ENCODE assay signal across 35 cellular contexts in the genomic region with DNA sequence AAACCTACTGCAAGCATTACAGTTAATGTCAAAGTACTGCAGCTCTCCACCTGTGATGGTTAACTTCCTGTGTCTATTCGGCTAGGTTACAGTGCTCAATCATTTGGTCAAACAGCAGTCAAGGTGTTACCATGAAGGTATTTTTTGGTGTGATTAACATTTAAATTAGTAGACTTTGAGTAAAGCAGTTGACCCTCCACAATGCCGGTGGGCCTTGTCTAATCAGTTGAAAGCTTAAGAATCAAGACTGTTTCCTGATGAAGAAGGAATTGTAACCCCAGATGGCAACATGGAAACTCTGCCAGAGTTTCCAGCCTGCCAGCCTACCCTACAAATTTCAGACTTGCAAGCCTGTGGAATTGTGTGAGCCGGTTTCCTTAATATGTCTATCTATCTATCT.
DNase-seq lines count a peak whose midpoint lies in the region; ATAC-seq, FAIRE-seq and TF ChIP-seq lines count a peak whose summit lies in the region.
"Had no signal": no experiment of that assay in that cellular context is flagged by ENCODE, and none has a peak within 500 bp of the region (broad histone marks: within the 10 kb centered on the region; RNA-seq: fewer than 3 reads in every experiment).

No MANE protein-coding gene starts in this region.

- WGBS in K562 (ENCODE audit: insufficient coverage, low coverage, missing lambda C conversion rate) = 0% methylated on average over 3 of the region's 3 CpGs

- no peak overlapping the region for H3K4me3 Mint-ChIP-seq in activated CD8-positive, alpha-beta T cell treated with anti-CD3 and anti-CD28 coated beads for 36 hours
- H3K4me3 Mint-ChIP-seq in glutamatergic neuron (ENCODE audit: unreplicated experiment) = no peak overlapping the region
- H3K4me3 Mint-ChIP-seq: B cell; CD14-positive monocyte; CD4-positive, alpha-beta memory T cell; CD4-positive, alpha-beta T cell; CD4-positive, CD25-positive, alpha-beta regulatory T cell; CD8-positive, alpha-beta memory T cell; CD8-positive, alpha-beta T cell had no signal

- no peaks in the 10 kb centered on the region for H3K9me3 Mint-ChIP-seq in activated CD8-positive, alpha-beta T cell treated with anti-CD3 and anti-CD28 coated beads for 36 hours
- H3K9me3 Mint-ChIP-seq in glutamatergic neuron (ENCODE audit: unreplicated experiment) = peaks cover 23% of the 10 kb centered on the region
- H3K9me3 Mint-ChIP-seq: CD4-positive, alpha-beta memory T cell; CD4-positive, alpha-beta T cell; CD8-positive, alpha-beta memory T cell; CD8-positive, alpha-beta T cell had no signal

- TF ChIP-seq CTCF in HEK293 (tag by site-specific recombination; IDR thresholded peaks at IDR 0.05) (no peak), K562 (IDR thresholded peaks at IDR 0.05 in 2 of 3, conservative IDR thresholded peaks at IDR 0.05 in 1 of 3; ENCODE audit: insufficient read depth in 2 of 3, low read depth in 1 of 3, low read length in 3 of 3) (no peak), glutamatergic neuron (IDR thresholded peaks at IDR 0.05; ENCODE audit: partially characterized antibody, unreplicated experiment) (no peak)
- no peak for TF ChIP-seq CTCF in activated CD8-positive, alpha-beta T cell treated with anti-CD3 and anti-CD28 coated beads for 36 hours (IDR thresholded peaks at IDR 0.05)

- H3K4me1 ChIP-seq in HEK293 (ENCODE audit: control insufficient read depth, insufficient read depth, low read length) (no peaks in the 10 kb centered on the region), K562 (replicated peaks in 1 of 2; ENCODE audit: control insufficient read depth in 2 of 2, insufficient read depth in 2 of 2, low read length in 2 of 2) (no peaks in the 10 kb centered on the region)
- H3K4me1 ChIP-seq: A549; BE2C; BLaER1; BLaER1 treated with 17β-estradiol and CSF1 and Interleukin-3, amounts not matched to agents 10 nM and 100 nM; Caco-2 had no signal

- H3K36me3 ChIP-seq in HEK293 (ENCODE audit: control insufficient read depth in 2 of 2, insufficient read depth in 1 of 2, low read length in 2 of 2) = no peaks in the 10 kb centered on the region
- no peaks in the 10 kb centered on the region for H3K36me3 ChIP-seq in K562 (ENCODE audit: control insufficient read depth, insufficient read depth, low read length)
- H3K36me3 ChIP-seq: BE2C; BLaER1; BLaER1 treated with 17β-estradiol and CSF1 and Interleukin-3, amounts not matched to agents 10 nM and 100 nM had no signal

- TF ChIP-seq EP300 in K562 (IDR thresholded peaks at IDR 0.05; ENCODE audit: low read length) = no peak

- H2AFZ ChIP-seq in K562 (ENCODE audit: low read depth, low read length) = no peak overlapping the region

- BruUV-seq in K562 (replicated peaks; lab: Mats Ljungman, UMichigan) = no TSS peak

- no peaks in the 10 kb centered on the region for H3K9me1 ChIP-seq in K562 (ENCODE audit: control insufficient read depth, insufficient read depth, low read length)

- TF ChIP-seq POLR2A in K562 (conservative IDR thresholded peaks at IDR 0.05) = no peak

- in situ Hi-C loops in K562 (cut with MboI) = no loop called here

- POLR2A ChIA-PET in HEK293 (lab: Yijun Ruan, JAX) (no interaction called here), K562 (lab: Yijun Ruan, JAX) (no interaction called here)
- POLR2A ChIA-PET in activated CD8-positive, alpha-beta T cell treated with anti-CD3 and anti-CD28 coated beads for 36 hours (lab: Charles Lee) = no interaction called here

- H3K4me1 Mint-ChIP-seq in activated CD8-positive, alpha-beta T cell treated with anti-CD3 and anti-CD28 coated beads for 36 hours (ENCODE audit: low read depth) = no peaks in the 10 kb centered on the region
- no peaks in the 10 kb centered on the region for H3K4me1 Mint-ChIP-seq in glutamatergic neuron (ENCODE audit: low read depth, unreplicated experiment)
- H3K4me1 Mint-ChIP-seq: B cell; CD14-positive monocyte; CD4-positive, alpha-beta memory T cell; CD4-positive, CD25-positive, alpha-beta regulatory T cell; CD8-positive, alpha-beta memory T cell had no signal

- no peak overlapping the region for H3K27ac Mint-ChIP-seq in activated CD8-positive, alpha-beta T cell treated with anti-CD3 and anti-CD28 coated beads for 36 hours
- no peak overlapping the region for H3K27ac Mint-ChIP-seq in glutamatergic neuron (ENCODE audit: unreplicated experiment)
- H3K27ac Mint-ChIP-seq: B cell; CD4-positive, alpha-beta memory T cell; CD4-positive, alpha-beta T cell; CD4-positive, CD25-positive, alpha-beta regulatory T cell; CD8-positive, alpha-beta memory T cell; CD8-positive, alpha-beta T cell had no signal

- no peak overlapping the region for H3K4me2 ChIP-seq in K562 (ENCODE audit: insufficient read depth, low read length)
- H3K4me2 ChIP-seq: A549; BLaER1; BLaER1 treated with 17β-estradiol and CSF1 and Interleukin-3, amounts not matched to agents 10 nM and 100 nM had no signal

- intact Hi-C loops in K562 (cut with micrococcal nuclease) = no loop called here
- intact Hi-C loops in activated CD8-positive, alpha-beta T cell treated with anti-CD3 and anti-CD28 coated beads for 36 hours (cut with micrococcal nuclease) = no loop called here

- H3K27me3 ChIP-seq in K562 (ENCODE audit: control insufficient read depth in 2 of 2, insufficient read depth in 2 of 2, low read length in 2 of 2) = peaks cover 0 to 13% of the 10 kb centered on the region in 2 experiments; a peak in 2 of 5 replicates
- H3K27me3 ChIP-seq: BE2C, BLaER1 had no signal

- H3K27me3 Mint-ChIP-seq in activated CD8-positive, alpha-beta T cell treated with anti-CD3 and anti-CD28 coated beads for 36 hours = peaks cover 6% of the 10 kb centered on the region
- no peaks in the 10 kb centered on the region for H3K27me3 Mint-ChIP-seq in glutamatergic neuron (ENCODE audit: unreplicated experiment)

- no peak overlapping the region for H3K9ac ChIP-seq in K562 (ENCODE audit: insufficient read depth in 1 of 2, low read depth in 2 of 2, low read length in 2 of 2)
- H3K9ac ChIP-seq: BLaER1; BLaER1 treated with 17β-estradiol and CSF1 and Interleukin-3, amounts not matched to agents 10 nM and 100 nM had no signal

- no peaks in the 10 kb centered on the region for H3K79me2 ChIP-seq in K562 (ENCODE audit: control insufficient read depth, insufficient read depth, low read length)

- H4K20me1 ChIP-seq in K562 (replicated peaks; ENCODE audit: control insufficient read depth, insufficient read depth, low read length) = no peaks in the 10 kb centered on the region
- H4K20me1 ChIP-seq: BLaER1; BLaER1 treated with 17β-estradiol and CSF1 and Interleukin-3, amounts not matched to agents 10 nM and 100 nM had no signal

- ATAC-seq in K562 = no peak
- ATAC-seq in activated CD8-positive, alpha-beta T cell treated with anti-CD3 and anti-CD28 coated beads for 36 hours = no peak
- ATAC-seq: A549; CD8-positive, alpha-beta T cell had no signal

- no peaks in the 10 kb centered on the region for H3K9me3 ChIP-seq in HEK293 (ENCODE audit: control insufficient read depth, insufficient read depth, low read depth, low read length)
- H3K9me3 ChIP-seq in K562 (replicated peaks; ENCODE audit: control insufficient read depth, insufficient read depth, low read depth, low read length) = no peaks in the 10 kb centered on the region
- H3K9me3 ChIP-seq: A549; BLaER1; BLaER1 treated with 17β-estradiol and CSF1 and Interleukin-3, amounts not matched to agents 10 nM and 100 nM; Caco-2 had no signal

- DNase-seq in K562 (ENCODE audit: extremely low read depth in 1 of 4, low spot score in 3 of 4) (no peak), mesenteric fat pad (ENCODE audit: low spot score) (peak; percentile 24), AG08396 (ENCODE audit: low spot score) (no peak), glutamatergic neuron (no peak)
- no peak for DNase-seq in activated CD8-positive, alpha-beta T cell treated with anti-CD3 and anti-CD28 coated beads for 36 hours
- DNase-seq: 8988T; ACHN; AML-193; BE2C; C1 segment of cervical spinal cord; Caco-2; Calu3; CD4-positive, alpha-beta memory T cell; CD4-positive, alpha-beta T cell; CD4-positive, CD25-positive, alpha-beta regulatory T cell; CD8-positive, alpha-beta memory T cell; CD8-positive, alpha-beta T cell; COR-L47; DMS 273 treated with DMSO at 0.1 percent for 48 hours; DMS153; DMS53; DMS79; DMS79 treated with DMSO at 0.1 percent for 48 hours; DND-41; EL had no signal

- CTCF ChIA-PET in HEK293 (lab: Yijun Ruan, JAX) (interaction anchor here (0.6 kb wide), 1 partner anchor 269 kb away, joined by 3 read pairs; no protein-coding TSS in a partner anchor), K562 (lab: Yijun Ruan, JAX; ENCODE audit: low intra/inter-chr PET ratio) (no interaction called here)
- CTCF ChIA-PET in activated CD8-positive, alpha-beta T cell treated with anti-CD3 and anti-CD28 coated beads for 36 hours (lab: Charles Lee) = no interaction called here

- no peak for TF ChIP-seq RAD21 in K562 (CRISPR knock-in tag; conservative IDR thresholded peaks at IDR 0.05 in 1 of 2, IDR thresholded peaks at IDR 0.05 in 1 of 2)

- H3K4me3 ChIP-seq in HEK293 (ENCODE audit: low read depth, low read length) (no peak overlapping the region), K562 (no peak overlapping the region)
- H3K4me3 ChIP-seq: A549; BLaER1; BLaER1 treated with 17β-estradiol and CSF1 and Interleukin-3, amounts not matched to agents 10 nM and 100 nM had no signal

- FAIRE-seq in K562 (lab: Jason Lieb, UNC) = no peak
- FAIRE-seq: A204.1, A549, D721Med had no signal

- H3K27ac ChIP-seq in HEK293 (ENCODE audit: extremely low read depth, low read depth, low read length) (no peak overlapping the region), K562 (ENCODE audit: extremely low read depth, low read depth, low read length) (no peak overlapping the region)
- H3K27ac ChIP-seq: 22Rv1; A549; BLaER1; BLaER1 treated with 17β-estradiol and CSF1 and Interleukin-3, amounts not matched to agents 10 nM and 100 nM; C4-2B had no signal

- no peaks in the 10 kb centered on the region for H3K36me3 Mint-ChIP-seq in activated CD8-positive, alpha-beta T cell treated with anti-CD3 and anti-CD28 coated beads for 36 hours (ENCODE audit: low read depth)
- peaks cover 21% of the 10 kb centered on the region for H3K36me3 Mint-ChIP-seq in glutamatergic neuron (ENCODE audit: unreplicated experiment)
- H3K36me3 Mint-ChIP-seq: CD14-positive monocyte; CD4-positive, alpha-beta memory T cell; CD4-positive, CD25-positive, alpha-beta regulatory T cell; CD8-positive, alpha-beta memory T cell; CD8-positive, alpha-beta T cell had no signal

TF ChIP-seq in HEK293, 187 proteins besides CTCF, POLR2A, EP300 and RAD21:
- TF ChIP-seq ZNF10 (tag by site-specific recombination; IDR thresholded peaks at IDR 0.05) = peak; percentile 87
- no peak for TF ChIP-seq ZNF133 (tag by site-specific recombination; IDR thresholded peaks at IDR 0.05)

TF ChIP-seq in K562, 482 proteins besides CTCF, POLR2A, EP300 and RAD21:
- TF ChIP-seq ZNF134 (CRISPR knock-in tag; conservative IDR thresholded peaks at IDR 0.05) (peak; percentile 82), ZKSCAN3 (CRISPR knock-in tag; IDR thresholded peaks at IDR 0.05) (no peak), STAT5A (IDR thresholded peaks at IDR 0.05; ENCODE audit: borderline replicate concordance, low read length) (no peak), LCOR (CRISPR knock-in tag; IDR thresholded peaks at IDR 0.05) (no peak), POLR3G (IDR thresholded peaks at IDR 0.05; ENCODE audit: extremely low read depth, insufficient read length, insufficient replicate concordance) (no peak), MTA3 (IDR thresholded peaks at IDR 0.05; ENCODE audit: borderline replicate concordance) (no peak)
